ENCODE assay signal across 25 cellular contexts in the genomic region with DNA sequence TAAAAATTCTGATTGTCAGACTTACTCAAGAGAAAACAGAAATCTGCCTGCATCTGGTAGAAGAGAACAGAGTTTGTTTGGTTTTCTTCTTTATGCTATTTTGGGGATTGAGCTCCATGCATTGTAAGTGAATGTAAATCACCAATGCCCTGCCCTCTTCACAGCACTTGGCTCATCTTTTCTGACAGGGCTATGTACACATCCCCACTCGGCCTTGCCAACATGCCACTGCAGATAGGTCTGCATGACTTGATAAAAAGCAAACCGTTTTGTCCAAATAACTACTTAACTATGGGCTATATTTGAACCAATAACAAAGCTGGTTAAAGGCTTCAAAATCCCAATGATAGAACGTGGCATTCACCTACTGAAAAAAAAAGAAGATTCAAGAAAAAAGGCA.
DNase-seq lines count a peak whose midpoint lies in the region; ATAC-seq and TF ChIP-seq lines count a peak whose summit lies in the region.
"Had no signal": no experiment of that assay in that cellular context is flagged by ENCODE, and none has a peak within 500 bp of the region (broad histone marks: within the 10 kb centered on the region; RNA-seq: fewer than 3 reads in every experiment).

No MANE protein-coding gene starts in this region.

- intact Hi-C loops in gastrocnemius medialis (cut with DNase I; ENCODE audit: low total_unique reads): no loop called here

- TF ChIP-seq CTCF in gastrocnemius medialis (IDR thresholded peaks at IDR 0.05 in 4 of 5, conservative IDR thresholded peaks at IDR 0.05 in 1 of 5): no peak

- in situ Hi-C loops in gastrocnemius medialis (cut with MboI; ENCODE audit: low sequenced_read_pairs in 4 of 4): no loop called here

- no peaks in the 10 kb centered on the region for H3K36me3 ChIP-seq in gastrocnemius medialis
- H3K36me3 ChIP-seq: BE2C, MG63 had no signal

- TF ChIP-seq POLR2A in gastrocnemius medialis (IDR thresholded peaks at IDR 0.05): no peak

- H3K4me3 ChIP-seq in gastrocnemius medialis: no peak overlapping the region
- H3K4me3 ChIP-seq: GM23338, MG63 had no signal

- H3K27ac ChIP-seq in gastrocnemius medialis: no peak overlapping the region
- H3K27ac ChIP-seq: RWPE1 had no signal

- peak; percentile 10 for DNase-seq in NCI-H2029 treated with DMSO at 0.1 percent for 48 hours (lab: John Stamatoyannopoulos, UW)
- DNase-seq in NCI-H345 treated with DMSO at 0.1 percent for 48 hours (lab: John Stamatoyannopoulos, UW; ENCODE audit: unreplicated experiment): peak; percentile 4
- DNase-seq in SHP77 (lab: John Stamatoyannopoulos, UW): peak; percentile 63 to 75
- no peak for DNase-seq in SW 1271 (lab: John Stamatoyannopoulos, UW)
- no peak for DNase-seq in islet precursor cell
- no peak for DNase-seq in gastrocnemius medialis
- DNase-seq: BE2C; CD8-positive, alpha-beta memory T cell; DMS 273 treated with DMSO at 0.1 percent for 48 hours; DND-41; H9; KBM-7; MG63; NCI-H1417; NCI-H1694; NCI-H2081 treated with DMSO at 0.1 percent for 48 hours; NCI-H2171; NCI-H226; NCI-H524 treated with DMSO at 0.1 percent for 48 hours; T-helper 1 cell had no signal

- H3K9me3 ChIP-seq in gastrocnemius medialis: no peaks in the 10 kb centered on the region
- H3K9me3 ChIP-seq: BE2C had no signal

- H3K4me1 ChIP-seq in gastrocnemius medialis: no peaks in the 10 kb centered on the region
- H3K4me1 ChIP-seq: BE2C had no signal

- no peaks in the 10 kb centered on the region for H3K27me3 ChIP-seq in gastrocnemius medialis
- H3K27me3 ChIP-seq: BE2C, MG63 had no signal

- peak; percentile 72 for ATAC-seq in esophagus mucosa
- ATAC-seq in GM21360 (IDR thresholded peaks at IDR 0.05; ENCODE audit: unreplicated experiment): no peak
- ATAC-seq in gastrocnemius medialis: no peak
- ATAC-seq: GM23338, Panc1 had no signal

Comparison
In these comparisons a context has a peak if more than half of its experiments do, and no peak if none do; other contexts are left out.
1. DNase-seq: peak in NCI-H2029 treated with DMSO at 0.1 percent for 48 hours (single experiment), NCI-H345 treated with DMSO at 0.1 percent for 48 hours (single experiment) and SHP77 (2 of 2); none in SW 1271 (0 of 2), islet precursor cell (single experiment) and gastrocnemius medialis (0 of 2).